In the genomic region with DNA sequence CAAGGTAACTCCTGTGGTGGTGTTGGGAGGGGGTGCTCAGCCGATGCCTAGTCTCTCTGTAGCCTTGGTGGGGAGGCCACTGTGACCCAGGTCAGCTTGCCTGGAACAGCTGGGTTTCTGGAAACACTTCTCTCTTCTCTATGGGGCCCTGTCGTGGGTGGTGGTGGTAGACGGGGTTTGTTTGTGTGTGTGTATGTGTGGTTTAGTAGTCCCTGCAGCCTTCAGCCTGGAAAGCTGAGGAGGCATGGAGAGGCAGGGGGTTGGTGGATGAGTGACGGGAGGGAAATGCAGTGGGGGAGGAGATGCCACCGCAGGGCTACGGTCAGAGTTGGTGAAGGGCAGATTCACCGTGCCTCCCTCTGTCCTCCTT, we compare ENCODE assay signal across 20 cellular contexts. TPM values are rescaled to one million over a fixed set of nuclear protein-coding genes. Genes with fewer than 3 reads are reported as not detected.
DNase-seq lines count a peak whose midpoint lies in the region; ATAC-seq, FAIRE-seq and TF ChIP-seq lines count a peak whose summit lies in the region.
"Had no signal": no experiment of that assay in that cellular context is flagged by ENCODE, and none has a peak within 500 bp of the region (broad histone marks: within the 10 kb centered on the region; RNA-seq: fewer than 3 reads in every experiment).

No MANE protein-coding gene starts in this region.

- FAIRE-seq in kidney (lab: Jason Lieb, UNC), result no peak
- FAIRE-seq: GM12878, GM18507, H54, HepG2, HTR-8/SVneo had no signal

- H4K20me1 ChIP-seq in osteoblast (ENCODE audit: insufficient read depth, low read length), result no peaks in the 10 kb centered on the region

- H3K36me3 ChIP-seq in kidney (ENCODE audit: control insufficient read depth in 1 of 2, insufficient read depth in 2 of 2, low read length in 2 of 2), result no peaks in the 10 kb centered on the region
- H3K36me3 ChIP-seq in osteoblast (ENCODE audit: insufficient read depth, low read length), result no peaks in the 10 kb centered on the region
- H3K36me3 ChIP-seq in upper lobe of right lung, result no peaks in the 10 kb centered on the region

- peaks cover 5% of the 10 kb centered on the region for H3K27me3 Mint-ChIP-seq in T-helper 2 cell treated with Interferon-gamma antibody and Interleukin-4, amounts not matched to agents 5 μg/mL and 100 μg/mL, for 36 hours (ENCODE audit: low read depth)

- intact Hi-C loops in kidney (cut with DNase I), result loop anchor here (10.0 kb wide), 1 partner anchor 96 kb away; no protein-coding TSS in a partner anchor
- intact Hi-C loops in upper lobe of right lung (cut with DNase I), result loop anchor here (10.0 kb wide), 1 partner anchor 96 kb away; no protein-coding TSS in a partner anchor

- ATAC-seq in upper lobe of right lung (no peak), HG02970 (IDR thresholded peaks at IDR 0.05; ENCODE audit: low FRiP score, unreplicated experiment) (no peak), GM21786 (IDR thresholded peaks at IDR 0.05; ENCODE audit: unreplicated experiment) (no peak)
- ATAC-seq: GM12878, HCT116, HepG2 had no signal

- H3K4me2 ChIP-seq in osteoblast (ENCODE audit: insufficient read depth, low read length), result no peak overlapping the region

- H3K4me1 Mint-ChIP-seq in T-helper 2 cell treated with Interferon-gamma antibody and Interleukin-4, amounts not matched to agents 5 μg/mL and 100 μg/mL, for 36 hours (ENCODE audit: low read depth), result peaks cover 3% of the 10 kb centered on the region
- H3K4me1 Mint-ChIP-seq: CD4-positive, CD25-positive, alpha-beta regulatory T cell had no signal

- H3K4me3 ChIP-seq in kidney (ENCODE audit: low read length in 2 of 2), result no peak overlapping the region
- H3K4me3 ChIP-seq in osteoblast (ENCODE audit: insufficient read depth, low read length), result no peak overlapping the region
- no peak overlapping the region for H3K4me3 ChIP-seq in upper lobe of right lung
- H3K4me3 ChIP-seq: GM12878, GM23248 had no signal

- DNase-seq in T-helper 2 cell treated with Interferon-gamma antibody and Interleukin-4, amounts not matched to agents 5 μg/mL and 100 μg/mL, for 36 hours (ENCODE audit: low spot score), result no peak
- DNase-seq in T-helper 2 cell, result no peak
- peak; percentile 35 for DNase-seq in kidney
- DNase-seq in osteoblast (ENCODE audit: insufficient read length, low spot score, missing footprints), result peak; percentile 34
- no peak for DNase-seq in upper lobe of right lung
- no peak for DNase-seq in C1 segment of cervical spinal cord (lab: John Stamatoyannopoulos, UW)
- DNase-seq: Calu3; CD4-positive, CD25-positive, alpha-beta regulatory T cell; DMS 273 treated with DMSO at 0.1 percent for 48 hours; DMS79; GM23248 had no signal

- no peak overlapping the region for H3K27ac ChIP-seq in kidney (ENCODE audit: low read depth in 2 of 2, low read length in 2 of 2)
- no peak overlapping the region for H3K27ac ChIP-seq in osteoblast (ENCODE audit: low read depth, low read length)
- H3K27ac ChIP-seq in upper lobe of right lung, result peak overlapping the region; percentile 36
- H3K27ac ChIP-seq: 22Rv1, GM23248 had no signal

- TF ChIP-seq CTCF in kidney (IDR thresholded peaks at IDR 0.05; ENCODE audit: borderline replicate concordance, extremely low read depth, insufficient read depth) (no peak), osteoblast (IDR thresholded peaks at IDR 0.05; ENCODE audit: extremely low read depth, low read depth, low read length) (no peak), upper lobe of right lung (IDR thresholded peaks at IDR 0.05) (no peak)

- H3K9me3 Mint-ChIP-seq in T-helper 2 cell treated with Interferon-gamma antibody and Interleukin-4, amounts not matched to agents 5 μg/mL and 100 μg/mL, for 36 hours, result no peaks in the 10 kb centered on the region
- H3K9me3 Mint-ChIP-seq: CD4-positive, CD25-positive, alpha-beta regulatory T cell had no signal

- H3K36me3 Mint-ChIP-seq in T-helper 2 cell treated with Interferon-gamma antibody and Interleukin-4, amounts not matched to agents 5 μg/mL and 100 μg/mL, for 36 hours (ENCODE audit: low read depth), result no peaks in the 10 kb centered on the region
- H3K36me3 Mint-ChIP-seq: CD4-positive, CD25-positive, alpha-beta regulatory T cell had no signal

- H3K27me3 ChIP-seq in osteoblast (ENCODE audit: insufficient read depth, low read length) (peaks cover 6% of the 10 kb centered on the region), upper lobe of right lung (no peaks in the 10 kb centered on the region)

- H3K9me3 ChIP-seq in kidney (ENCODE audit: control insufficient read depth in 1 of 2, low read length in 2 of 2), result no peaks in the 10 kb centered on the region
- H3K9me3 ChIP-seq in osteoblast (ENCODE audit: low read depth, low read length), result no peaks in the 10 kb centered on the region
- H3K9me3 ChIP-seq in upper lobe of right lung, result no peaks in the 10 kb centered on the region

- no peaks in the 10 kb centered on the region for H3K4me1 ChIP-seq in kidney (ENCODE audit: control insufficient read depth in 1 of 2, insufficient read depth in 1 of 2, low read depth in 1 of 2, low read length in 2 of 2)
- peaks cover 12% of the 10 kb centered on the region for H3K4me1 ChIP-seq in osteoblast (ENCODE audit: insufficient read depth, low read length)
- H3K4me1 ChIP-seq in upper lobe of right lung, result peaks cover 9% of the 10 kb centered on the region

- H3K4me3 Mint-ChIP-seq in T-helper 2 cell treated with Interferon-gamma antibody and Interleukin-4, amounts not matched to agents 5 μg/mL and 100 μg/mL, for 36 hours, result no peak overlapping the region
- H3K4me3 Mint-ChIP-seq: CD4-positive, CD25-positive, alpha-beta regulatory T cell had no signal

- H3K79me2 ChIP-seq in osteoblast (ENCODE audit: insufficient read depth, low read length), result no peaks in the 10 kb centered on the region

- peak overlapping the region; percentile 18 for H3K27ac Mint-ChIP-seq in T-helper 2 cell treated with Interferon-gamma antibody and Interleukin-4, amounts not matched to agents 5 μg/mL and 100 μg/mL, for 36 hours
- H3K27ac Mint-ChIP-seq: CD4-positive, CD25-positive, alpha-beta regulatory T cell had no signal

- no peak overlapping the region for H3K9ac ChIP-seq in kidney (ENCODE audit: low read length in 2 of 2)
- H3K9ac ChIP-seq: GM23248 had no signal

- no peak overlapping the region for H2AFZ ChIP-seq in osteoblast (ENCODE audit: low read length)
- H2AFZ ChIP-seq: GM23248 had no signal

RNA-seq across cellular contexts. Expression of a gene that starts 9.2 kb away (rescaled TPM):
- total RNA-seq in kidney (36.3 TPM), osteoblast (152 and 193 TPM in 2 replicates), upper lobe of right lung (231 TPM)
- polyA plus RNA-seq in kidney (ENCODE audit: insufficient read depth, low read depth, low replicate concordance), result 111 TPM

Comparison
In these comparisons a context has a peak if more than half of its experiments do, and no peak if none do; other contexts are left out.
1. DNase-seq: peak in kidney (single experiment) and osteoblast (single experiment); none in T-helper 2 cell treated with Interferon-gamma antibody and Interleukin-4, amounts not matched to agents 5 μg/mL and 100 μg/mL, for 36 hours (single experiment), T-helper 2 cell (0 of 5), upper lobe of right lung (single experiment) and C1 segment of cervical spinal cord (0 of 14).